In the genomic region with DNA sequence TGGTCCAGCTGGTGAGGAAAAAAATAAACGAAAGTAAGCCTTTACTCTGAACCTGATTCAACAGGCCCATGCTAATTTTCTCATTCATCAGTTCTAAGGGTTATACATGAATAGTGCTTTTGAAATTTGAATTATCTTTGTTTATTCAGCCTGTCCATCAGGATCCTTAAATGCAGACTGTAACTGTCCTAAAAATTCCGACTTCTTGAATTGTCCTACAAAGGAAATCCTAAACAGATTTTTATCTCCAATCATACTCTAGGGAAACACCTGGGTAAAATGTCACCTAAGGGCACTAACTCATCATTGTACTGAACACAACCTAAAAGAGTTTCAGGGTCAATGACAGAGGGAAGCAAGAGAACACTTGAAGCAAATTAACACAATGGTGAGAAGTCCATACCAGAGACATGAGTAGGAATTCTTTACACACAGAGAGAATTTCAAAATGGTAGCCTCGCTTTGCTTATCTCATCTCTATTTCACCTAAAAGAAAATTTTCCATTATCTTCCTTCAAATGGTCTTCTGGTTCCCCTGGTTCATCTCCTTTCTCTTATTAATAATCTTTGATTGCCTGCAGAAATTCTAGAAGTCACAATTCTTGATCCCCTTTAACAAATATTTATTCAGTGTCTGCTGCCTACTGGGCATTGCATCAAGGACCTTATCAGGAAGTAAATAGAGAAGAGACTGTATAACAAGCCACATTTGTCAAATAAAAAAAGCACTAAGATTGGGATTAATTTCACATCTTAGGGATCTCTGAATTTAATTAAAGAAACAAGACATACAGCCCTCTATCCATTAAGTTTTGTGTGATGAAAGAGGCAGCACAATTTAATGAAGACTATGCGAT, we compare ENCODE assay signal across 16 cellular contexts.
DNase-seq lines count a peak whose midpoint lies in the region; ATAC-seq, FAIRE-seq and TF ChIP-seq lines count a peak whose summit lies in the region.
"Had no signal": no experiment of that assay in that cellular context is flagged by ENCODE, and none has a peak within 500 bp of the region (broad histone marks: within the 10 kb centered on the region; RNA-seq: fewer than 3 reads in every experiment).

No MANE protein-coding gene starts in this region.

- H3K9me1 ChIP-seq in endothelial cell of umbilical vein (replicated peaks; ENCODE audit: control insufficient read depth, extremely low read depth, insufficient read depth, low read length): no peaks in the 10 kb centered on the region

- H3K9ac ChIP-seq in liver (ENCODE audit: low read depth in 1 of 2, low read length in 2 of 2) (no peak overlapping the region), HepG2 (ENCODE audit: insufficient read depth, low read depth, low read length) (no peak overlapping the region), endothelial cell of umbilical vein (replicated peaks; ENCODE audit: extremely low read depth, insufficient read depth, low read length) (no peak overlapping the region), mesendoderm (ENCODE audit: low read length) (no peak overlapping the region)

- H4K20me1 ChIP-seq in HepG2 (ENCODE audit: insufficient read depth, low read length): no peaks in the 10 kb centered on the region
- H4K20me1 ChIP-seq in endothelial cell of umbilical vein (replicated peaks; ENCODE audit: control insufficient read depth, extremely low read depth, insufficient read depth, low read length): no peaks in the 10 kb centered on the region

- no peak overlapping the region for H2AFZ ChIP-seq in HepG2 (ENCODE audit: low read length)
- no peak overlapping the region for H2AFZ ChIP-seq in endothelial cell of umbilical vein (ENCODE audit: low read depth, low read length)

- in situ Hi-C loops in HepG2 (cut with HindIII; ENCODE audit: extremely low pct_ligation_motif_present, low pct_unique_long_range_greater_than_20kb): no loop called here

- TF ChIP-seq EP300 in HepG2 (IDR thresholded peaks at IDR 0.05; ENCODE audit: low read depth in 2 of 2, low read length in 2 of 2) (no peak), HepG2 (CRISPR knock-in tag; IDR thresholded peaks at IDR 0.05; ENCODE audit: borderline replicate concordance) (no peak)

- H2BK120ac ChIP-seq in mesendoderm (ENCODE audit: low read depth, low read length): no peak overlapping the region

- H3K23ac ChIP-seq in mesendoderm (ENCODE audit: low read length): no peak overlapping the region

- TF ChIP-seq CTCF in liver (IDR thresholded peaks at IDR 0.05; ENCODE audit: low read depth, low read length, missing input control) (no peak), HepG2 (CRISPR knock-in tag; IDR thresholded peaks at IDR 0.05) (no peak), endothelial cell of umbilical vein (IDR thresholded peaks at IDR 0.05; ENCODE audit: extremely low read depth in 1 of 2, insufficient read depth in 1 of 2, low read depth in 1 of 2, low read length in 2 of 2) (no peak), dorsolateral prefrontal cortex (IDR thresholded peaks at IDR 0.05 in 54 of 56, conservative IDR thresholded peaks at IDR 0.05 in 2 of 56; ENCODE audit: low read depth in 1 of 56, partially characterized antibody in 56 of 56) (no peak)

- CTCF ChIA-PET in HepG2 (lab: Yijun Ruan, JAX; ENCODE audit: low intra/inter-chr PET ratio, low total read pairs): no interaction called here
- CTCF ChIA-PET in endothelial cell of umbilical vein (lab: Charles Lee): no interaction called here

- H3K4me3 ChIP-seq in liver (ENCODE audit: low read depth in 1 of 3, low read length in 3 of 3) (no peak overlapping the region), HepG2 (replicated peaks in 1 of 3; ENCODE audit: insufficient read depth in 1 of 3, low read depth in 2 of 3, low read length in 3 of 3) (no peak overlapping the region), endothelial cell of umbilical vein (replicated peaks in 1 of 3; ENCODE audit: insufficient read depth in 1 of 3, low read depth in 1 of 3, low read length in 3 of 3) (no peak overlapping the region), mesendoderm (ENCODE audit: low read length) (no peak overlapping the region), dorsolateral prefrontal cortex (no peak overlapping the region)
- H3K4me3 ChIP-seq: HAP-1 had no signal

- no peak overlapping the region for H2BK15ac ChIP-seq in mesendoderm (replicated peaks; ENCODE audit: low read depth)

- H3K4me2 ChIP-seq in HepG2 (ENCODE audit: low read depth, low read length) (no peak overlapping the region), endothelial cell of umbilical vein (ENCODE audit: insufficient read depth, low read length) (no peak overlapping the region), mesendoderm (ENCODE audit: low read length) (no peak overlapping the region)

- H3K36me3 ChIP-seq in liver (ENCODE audit: control insufficient read depth in 4 of 4, insufficient read depth in 3 of 4, low read depth in 1 of 4, low read length in 3 of 4) (no peaks in the 10 kb centered on the region), HepG2 (replicated peaks in 1 of 2; ENCODE audit: control insufficient read depth in 1 of 2, insufficient read depth in 2 of 2, low read length in 2 of 2) (no peaks in the 10 kb centered on the region), endothelial cell of umbilical vein (ENCODE audit: control insufficient read depth in 2 of 2, extremely low read depth in 1 of 2, insufficient read depth in 2 of 2, low read length in 2 of 2) (no peaks in the 10 kb centered on the region), mesendoderm (ENCODE audit: control insufficient read depth, insufficient read depth, low read length) (no peaks in the 10 kb centered on the region)
- H3K36me3 ChIP-seq: HAP-1 had no signal

- H3K79me1 ChIP-seq in mesendoderm (ENCODE audit: low read length): no peaks in the 10 kb centered on the region

- ATAC-seq in HepG2: no peak

- no peak overlapping the region for H3K27ac ChIP-seq in liver (ENCODE audit: low read depth in 1 of 2, low read length in 2 of 2)
- no peak overlapping the region for H3K27ac ChIP-seq in HepG2 (ENCODE audit: extremely low read length, insufficient read depth, low read length)
- no peak overlapping the region for H3K27ac ChIP-seq in endothelial cell of umbilical vein (ENCODE audit: insufficient read depth, low read depth, low read length)
- no peak overlapping the region for H3K27ac ChIP-seq in mesendoderm (ENCODE audit: low read depth, low read length)
- no peak overlapping the region for H3K27ac ChIP-seq in dorsolateral prefrontal cortex

- DNase-seq in HepG2 (ENCODE audit: low spot score) (no peak), endothelial cell of umbilical vein (ENCODE audit: low read depth, low spot score) (peak; percentile 75), mesendoderm (peak; percentile 48), Kasumi-1 (lab: John Stamatoyannopoulos, UW) (no peak), GM19238 (ENCODE audit: insufficient read length, low spot score) (no peak), dorsolateral prefrontal cortex (no peak), foreskin melanocyte (no peak)
- DNase-seq: C1 segment of cervical spinal cord; CD4-positive, alpha-beta memory T cell; DND-41; GDM1; GOT3 had no signal

- 76% methylated on average over 4 of the region's 4 CpGs for WGBS in liver
- 87% methylated on average over 4 of the region's 4 CpGs for WGBS in HepG2 (ENCODE audit: low lambda C conversion rate)
- WGBS in mesendoderm (ENCODE audit: extremely low coverage, insufficient coverage, low lambda C conversion rate): no CpG with 5 or more reads among the region's 4 CpGs

- FAIRE-seq in HepG2 (lab: Jason Lieb, UNC) (no peak), endothelial cell of umbilical vein (lab: Jason Lieb, UNC) (peak; percentile 57)
- FAIRE-seq: GM12892, GM19239 had no signal

- no TSS peak for BruUV-seq in HepG2 (replicated peaks; lab: Mats Ljungman, UMichigan)
- no TSS peak for BruUV-seq in endothelial cell of umbilical vein (replicated peaks; lab: Mats Ljungman, UMichigan)

- no peak overlapping the region for H2BK5ac ChIP-seq in mesendoderm (ENCODE audit: low read length)

- H3K79me2 ChIP-seq in HepG2 (ENCODE audit: insufficient read depth, low read length): no peaks in the 10 kb centered on the region
- no peaks in the 10 kb centered on the region for H3K79me2 ChIP-seq in endothelial cell of umbilical vein (ENCODE audit: control insufficient read depth, insufficient read depth, low read length)
- H3K79me2 ChIP-seq in mesendoderm (ENCODE audit: control insufficient read depth, insufficient read depth, low read length): no peaks in the 10 kb centered on the region

- no peak overlapping the region for H3K4ac ChIP-seq in mesendoderm (ENCODE audit: low read depth, low read length)

- POLR2A ChIA-PET in HepG2 (lab: Yijun Ruan, JAX) (no interaction called here), endothelial cell of umbilical vein (lab: Charles Lee) (no interaction called here)

- no peak overlapping the region for H4K8ac ChIP-seq in mesendoderm (ENCODE audit: low read depth, low read length)

- no peak for TF ChIP-seq POLR2A in HepG2 (IDR thresholded peaks at IDR 0.05; ENCODE audit: insufficient read depth in 1 of 2, low read depth in 2 of 2, low read length in 2 of 2)
- no peak for TF ChIP-seq POLR2A in endothelial cell of umbilical vein (IDR thresholded peaks at IDR 0.05; ENCODE audit: low read depth, low read length)

- no peak overlapping the region for H4K5ac ChIP-seq in mesendoderm (ENCODE audit: low read length)

- H3K4me1 ChIP-seq in liver (ENCODE audit: control insufficient read depth in 4 of 4, insufficient read depth in 4 of 4, low read length in 3 of 4) (peaks cover 2 to 28% (median 25%) of the 10 kb centered on the region in 4 donors), HepG2 (ENCODE audit: insufficient read depth, low read length) (0 out of 2 replicates have a peak, but pooled peaks cover under 1% of the 10 kb centered on the region), endothelial cell of umbilical vein (ENCODE audit: control insufficient read depth, extremely low read depth, insufficient read depth, low read length) (no peaks in the 10 kb centered on the region), mesendoderm (ENCODE audit: control insufficient read depth, low read depth, low read length) (no peaks in the 10 kb centered on the region)

- dilution Hi-C loops in endothelial cell of umbilical vein (cut with MboI; ENCODE audit: extremely low pct_ligation_motif_present, low sequenced_read_pairs): no loop called here

- H3K18ac ChIP-seq in mesendoderm (ENCODE audit: low read length): no peak overlapping the region

- no peak overlapping the region for H3K56ac ChIP-seq in mesendoderm (ENCODE audit: low read length)

- H2AK5ac ChIP-seq in mesendoderm (ENCODE audit: low read length): no peak overlapping the region

- intact Hi-C loops in HepG2 (cut with micrococcal nuclease; ENCODE audit: unreplicated experiment) (no loop called here), endothelial cell of umbilical vein (cut with micrococcal nuclease) (no loop called here), dorsolateral prefrontal cortex (cut with DNase I) (loop anchor here in 1 of 2 donors (10.0 kb wide), 1 partner anchor 77 kb away; no protein-coding TSS in a partner anchor)

- TF ChIP-seq RAD21 in liver (IDR thresholded peaks at IDR 0.05) (peak in 1 of 2 donors; percentile 29), HepG2 (CRISPR knock-in tag; IDR thresholded peaks at IDR 0.05) (no peak)

- H3K27me3 ChIP-seq in liver (ENCODE audit: control insufficient read depth in 4 of 4, insufficient read depth in 4 of 4, low read length in 3 of 4): no peaks in the 10 kb centered on the region
- no peaks in the 10 kb centered on the region for H3K27me3 ChIP-seq in HepG2 (ENCODE audit: control insufficient read depth in 1 of 2, insufficient read depth in 2 of 2, low read length in 2 of 2)
- H3K27me3 ChIP-seq in endothelial cell of umbilical vein (ENCODE audit: control insufficient read depth in 2 of 2, insufficient read depth in 2 of 2, low read length in 2 of 2): no peaks in the 10 kb centered on the region
- H3K27me3 ChIP-seq in mesendoderm (ENCODE audit: insufficient read depth, low read length, poor library complexity): no peaks in the 10 kb centered on the region
- H3K27me3 ChIP-seq in dorsolateral prefrontal cortex: no peaks in the 10 kb centered on the region

- H3K9me3 ChIP-seq in liver (ENCODE audit: control insufficient read depth in 4 of 4, low read length in 3 of 4) (no peaks in the 10 kb centered on the region), HepG2 (ENCODE audit: low read length) (no peaks in the 10 kb centered on the region), endothelial cell of umbilical vein (replicated peaks; ENCODE audit: control insufficient read depth, insufficient read depth, low read length) (no peaks in the 10 kb centered on the region)
- H3K9me3 ChIP-seq: HAP-1 had no signal

Comparison
In these comparisons a context has a peak if more than half of its experiments do, and no peak if none do; other contexts are left out.
1. DNase-seq: peak in endothelial cell of umbilical vein (single experiment) and mesendoderm (single experiment); none in HepG2 (single experiment), Kasumi-1 (0 of 2), GM19238 (single experiment), dorsolateral prefrontal cortex (0 of 10) and foreskin melanocyte (single experiment).